12 cellular contexts compared by ENCODE assay signal in genomic region chr16:56811602-56812001, GRCh38. TPM values are rescaled to one million over a fixed set of nuclear protein-coding genes. Genes with fewer than 3 reads are reported as not detected.
"Had no signal": no experiment of that assay in that cellular context is flagged by ENCODE, and none has a peak within 500 bp of the region (broad histone marks: within the 10 kb centered on the region; RNA-seq: fewer than 3 reads in every experiment).

No MANE protein-coding gene starts in this region.

RNA-seq across cellular contexts. Expression of gene SLC12A3, which starts 53.4 kb away (rescaled TPM):
- total RNA-seq: naive thymus-derived CD8-positive, alpha-beta T cell; natural killer cell treated with Interleukin-12 subunit alpha and Interleukin-12 subunit beta and Interleukin-15 and Interleukin-18, amount 100 ng/mL, for 72 hours; neural crest cell; omental fat pad; progenitor cell of endocrine pancreas; right cardiac atrium; right lobe of liver; sigmoid colon; skeletal muscle tissue; transverse colon; ureter; vagina had no signal
- polyA plus RNA-seq: naive thymus-derived CD8-positive, alpha-beta T cell; right cardiac atrium had no signal
